In the genomic region with DNA sequence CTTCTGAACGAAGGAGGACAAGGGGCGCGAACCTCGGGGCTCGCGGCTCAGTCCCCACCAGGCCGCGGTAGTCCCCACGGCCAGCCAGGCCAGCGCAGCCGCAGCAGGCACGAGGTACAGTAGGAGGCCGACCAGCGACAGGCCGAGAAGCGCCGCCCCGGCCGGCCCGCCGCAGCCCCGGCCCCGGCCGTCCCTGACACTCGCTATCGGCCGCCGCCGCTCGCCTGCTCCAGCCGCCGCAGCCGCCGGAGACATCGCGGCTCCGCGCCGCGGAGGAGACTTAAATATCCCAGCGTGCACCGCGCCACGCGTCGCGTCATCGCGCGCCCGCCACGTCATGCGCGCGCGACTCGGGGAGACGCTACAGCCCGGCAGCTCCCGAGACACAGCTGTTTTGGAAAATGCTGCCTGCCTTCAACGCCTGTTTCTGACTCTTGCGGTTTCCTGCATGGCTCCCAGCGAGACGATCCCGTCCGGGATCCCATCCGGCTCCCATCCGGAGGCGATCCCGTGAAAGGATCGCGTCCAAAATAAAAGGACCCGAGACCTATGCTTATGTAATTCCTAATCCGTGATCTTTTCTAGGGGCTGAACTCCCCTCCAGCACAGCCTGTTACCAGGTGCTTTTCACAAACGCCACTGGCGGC, we compare ENCODE assay signal across 8 cellular contexts. TPM values are rescaled to one million over a fixed set of nuclear protein-coding genes. Genes with fewer than 3 reads are reported as not detected.
DNase-seq lines count a peak whose midpoint lies in the region; ATAC-seq and TF ChIP-seq lines count a peak whose summit lies in the region.
"Not testable (repeated sequence)": the region's sequence is repeated elsewhere in the genome, so short reads cannot be mapped to it uniquely, and the experiment has no call there.

No MANE protein-coding gene starts in this region.

- peaks cover 16% of the 10 kb centered on the region for H3K36me3 ChIP-seq in mammary epithelial cell (ENCODE audit: insufficient read depth, low read length)

- not testable (repeated sequence) for H3K9me3 Mint-ChIP-seq in activated B cell treated with CpG ODN at 0.5 μM for 24 hours; osteocyte (ENCODE audit: unreplicated experiment)

- H3K4me2 ChIP-seq in mammary epithelial cell (ENCODE audit: insufficient read depth, low read depth, low read length) = peak overlapping the region; percentile 42

- 2% methylated on average over 9 of the region's 76 CpGs for WGBS in mammary epithelial cell (ENCODE audit: low coverage, missing lambda C conversion rate)
- under 1% methylated on average over 38 of the region's 76 CpGs for WGBS in right cardiac atrium

- CTCF ChIA-PET in activated B cell treated with CpG ODN at 0.5 μM for 24 hours (lab: Charles Lee); mammary epithelial cell (lab: Charles Lee; ENCODE audit: low non-redundant PET): not testable (repeated sequence)

- peaks cover 27% of the 10 kb centered on the region for H3K79me2 ChIP-seq in mammary epithelial cell (ENCODE audit: insufficient read depth, low read length)

- H3K4me3 ChIP-seq in LNCaP clone FGC (ENCODE audit: low read depth, low read length) (peak overlapping the region; percentile 57), mammary epithelial cell (replicated peaks in 1 of 3; ENCODE audit: insufficient read depth in 1 of 3, low read depth in 2 of 3, low read length in 3 of 3) (peak overlapping the region; percentile 25 to 57 (median 52)), right cardiac atrium (ENCODE audit: low read length) (peak overlapping the region; percentile 62)

- BruUV-seq in mammary epithelial cell (replicated peaks; lab: Mats Ljungman, UMichigan) = not testable (repeated sequence)

- H3K27me3 Mint-ChIP-seq in activated B cell treated with CpG ODN at 0.5 μM for 24 hours; osteocyte (ENCODE audit: unreplicated experiment): not testable (repeated sequence)

- H3K27ac Mint-ChIP-seq in activated B cell treated with CpG ODN at 0.5 μM for 24 hours (peak overlapping the region; percentile 94), osteocyte (ENCODE audit: unreplicated experiment) (peak overlapping the region; percentile 96)

- H2AFZ ChIP-seq in mammary epithelial cell (ENCODE audit: low read depth, low read length) = peak overlapping the region; percentile 69

- dilution Hi-C loops in mammary epithelial cell (cut with HindIII; ENCODE audit: low sequenced_read_pairs) = not testable (repeated sequence)

- H3K4me3 Mint-ChIP-seq in activated B cell treated with CpG ODN at 0.5 μM for 24 hours = peak overlapping the region; percentile 94
- peak overlapping the region; percentile 87 for H3K4me3 Mint-ChIP-seq in osteocyte (ENCODE audit: unreplicated experiment)

- POLR2A ChIA-PET in activated B cell treated with CpG ODN at 0.5 μM for 24 hours (lab: Charles Lee) = not testable (repeated sequence)

- H3K4me1 Mint-ChIP-seq in activated B cell treated with CpG ODN at 0.5 μM for 24 hours; osteocyte (ENCODE audit: unreplicated experiment): not testable (repeated sequence)

- H3K27me3 ChIP-seq in mammary epithelial cell (ENCODE audit: insufficient read depth, low read length); right cardiac atrium (ENCODE audit: control insufficient read depth, insufficient read depth): not testable (repeated sequence)

- H3K9ac ChIP-seq in mammary epithelial cell (ENCODE audit: insufficient read depth, low read length) = peak overlapping the region; percentile 61

- intact Hi-C loops in activated B cell treated with CpG ODN at 0.5 μM for 24 hours (cut with micrococcal nuclease); mammary epithelial cell (cut with micrococcal nuclease); right cardiac atrium (cut with DNase I): not testable (repeated sequence)

- peak overlapping the region; percentile 62 for H3K27ac ChIP-seq in mammary epithelial cell (ENCODE audit: insufficient read depth, low read depth, low read length)
- peak overlapping the region; percentile 85 for H3K27ac ChIP-seq in right cardiac atrium (ENCODE audit: low read length)

- H3K4me1 ChIP-seq in mammary epithelial cell (ENCODE audit: insufficient read depth, low read length); right cardiac atrium (ENCODE audit: control insufficient read depth, insufficient read depth, low read length): not testable (repeated sequence)

- peak; percentile 91 for ATAC-seq in GM18867 (IDR thresholded peaks at IDR 0.05; ENCODE audit: unreplicated experiment)
- peak; percentile 93 for ATAC-seq in HG02759 (IDR thresholded peaks at IDR 0.05; ENCODE audit: unreplicated experiment)
- peak; percentile 91 for ATAC-seq in activated B cell treated with CpG ODN at 0.5 μM for 24 hours (ENCODE audit: low read depth)
- ATAC-seq in right cardiac atrium = peak; percentile 97 to 98

- DNase-seq in A172 (ENCODE audit: low spot score) = peak; percentile 16
- DNase-seq in LNCaP clone FGC (ENCODE audit: low read depth); right cardiac atrium: not testable (repeated sequence)
- DNase-seq in activated B cell treated with CpG ODN at 0.5 μM for 24 hours = peak; percentile 66
- DNase-seq in mammary epithelial cell = peak; percentile 29
- peak; percentile 87 for DNase-seq in osteocyte (ENCODE audit: extremely low spot score, unreplicated experiment)

- H3K36me3 Mint-ChIP-seq in activated B cell treated with CpG ODN at 0.5 μM for 24 hours (ENCODE audit: low read depth) (peaks cover 27% of the 10 kb centered on the region), osteocyte (ENCODE audit: unreplicated experiment) (peaks cover 17% of the 10 kb centered on the region)

- in situ Hi-C loops in mammary epithelial cell (cut with MboI; ENCODE audit: low sequenced_read_pairs in 2 of 2) = not testable (repeated sequence)

- H4K20me1 ChIP-seq in mammary epithelial cell (ENCODE audit: insufficient read depth, low read length) = not testable (repeated sequence)

- not testable (repeated sequence) for H3K9me3 ChIP-seq in mammary epithelial cell (replicated peaks; ENCODE audit: insufficient read depth, low read length); right cardiac atrium (ENCODE audit: control insufficient read depth, low read length)

- not testable (repeated sequence) for TF ChIP-seq CTCF in LNCaP clone FGC (IDR thresholded peaks at IDR 0.05; ENCODE audit: control insufficient read depth, extremely low read depth, insufficient read depth); activated B cell treated with CpG ODN at 0.5 μM for 24 hours (IDR thresholded peaks at IDR 0.05); mammary epithelial cell (conservative IDR thresholded peaks at IDR 0.05 in 1 of 2, IDR thresholded peaks at IDR 0.05 in 1 of 2; ENCODE audit: extremely low read depth in 1 of 2, insufficient read depth in 1 of 2, low read depth in 1 of 2, low read length in 2 of 2); osteocyte (IDR thresholded peaks at IDR 0.05)

RNA-seq across cellular contexts. Expression of a gene that starts 43.5 kb away (rescaled TPM):
- total RNA-seq in A172 (2014; rRNA removed; shearing (Covaris generic)) = 5.5 and 6.9 TPM in 2 replicates
- total RNA-seq in activated B cell treated with CpG ODN at 0.5 μM for 24 hours (58.5 and 63.9 TPM in 2 replicates), mammary epithelial cell (10 to 100 TPM; 16.3 to 58.0 TPM), right cardiac atrium (10 to 100 TPM; 23.7 to 38.5 (median 29.2) TPM), osteocyte (43.3 and 44.3 TPM in 2 replicates)
- polyA plus RNA-seq in mammary epithelial cell (19.5 TPM), right cardiac atrium (12.6 TPM)
- 264 TPM for polyA minus RNA-seq in mammary epithelial cell

RNA-seq across cellular contexts. Expression of a gene that starts 47.2 kb away (rescaled TPM):
- 0.03 TPM in 1 of 2 replicates, not detected in the other for total RNA-seq in A172 (2014; rRNA removed; shearing (Covaris generic))
- 4.0 and 5.7 TPM in 2 replicates for total RNA-seq in activated B cell treated with CpG ODN at 0.5 μM for 24 hours
- 1 to 10 TPM; 1.8 to 2.9 TPM for total RNA-seq in mammary epithelial cell
- polyA plus RNA-seq in mammary epithelial cell = 0.08 TPM
- not detected for polyA minus RNA-seq in mammary epithelial cell
- total RNA-seq in right cardiac atrium = 1 to 10 TPM; 1.1 to 3.8 (median 1.2) TPM
- 1.0 TPM for polyA plus RNA-seq in right cardiac atrium
- 3.2 and 7.4 TPM in 2 replicates for total RNA-seq in osteocyte

RNA-seq across cellular contexts. Expression of a gene that starts 49.5 kb away (rescaled TPM):
- not detected in 2 replicates for total RNA-seq in A172 (2014; rRNA removed; shearing (Covaris generic))
- 0.20 TPM in 1 of 2 replicates, not detected in the other for total RNA-seq in activated B cell treated with CpG ODN at 0.5 μM for 24 hours
- not detected for total RNA-seq in mammary epithelial cell
- not detected for polyA plus RNA-seq in mammary epithelial cell
- not detected for polyA minus RNA-seq in mammary epithelial cell
- total RNA-seq in right cardiac atrium = under 1 TPM in 1 of 4 donors, not detected in 3; 0.17 TPM
- not detected for polyA plus RNA-seq in right cardiac atrium
- total RNA-seq in osteocyte = not detected in 2 replicates
